In the genomic region with DNA sequence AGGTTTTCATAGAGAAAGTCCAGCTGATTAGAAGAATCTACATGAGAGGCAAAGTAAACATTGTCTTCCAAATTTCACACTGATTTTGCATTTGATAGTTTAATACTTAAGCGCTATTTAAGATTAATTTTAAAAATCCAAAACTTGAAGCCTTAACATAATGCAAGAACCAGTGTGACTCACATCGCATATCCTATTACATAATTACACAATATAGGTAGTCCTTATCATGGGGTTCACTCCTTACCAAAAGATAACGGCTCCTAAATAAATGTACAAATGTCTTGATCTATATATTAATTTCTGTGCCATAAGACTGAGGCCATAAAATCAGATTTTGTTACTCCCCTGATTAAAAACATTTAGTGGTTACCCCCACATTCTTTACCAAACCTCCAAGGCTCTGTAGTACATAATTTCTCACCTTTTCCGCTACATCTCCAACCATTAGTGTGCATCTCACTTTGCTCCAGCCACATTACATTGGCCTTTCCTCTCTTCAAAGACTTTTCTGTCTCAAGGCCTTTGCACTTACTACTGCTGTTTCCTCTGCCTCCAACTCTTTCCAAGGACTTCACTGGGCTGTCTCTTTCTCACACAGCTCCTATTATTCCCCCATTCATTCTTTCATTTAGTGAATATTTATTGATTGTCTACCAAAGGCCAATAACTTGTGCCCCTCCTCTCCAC, we compare ENCODE assay signal across 9 cellular contexts. TPM values are rescaled to one million over a fixed set of nuclear protein-coding genes. Genes with fewer than 3 reads are reported as not detected.
DNase-seq lines count a peak whose midpoint lies in the region; TF ChIP-seq lines count a peak whose summit lies in the region.
"Had no signal": no experiment of that assay in that cellular context is flagged by ENCODE, and none has a peak within 500 bp of the region (broad histone marks: within the 10 kb centered on the region; RNA-seq: fewer than 3 reads in every experiment).

No MANE protein-coding gene starts in this region.

- CTCF ChIA-PET in CD4-positive, alpha-beta memory T cell (lab: Charles Lee; ENCODE audit: partially characterized antibody), result interaction anchor here (1.0 to 2.0 kb wide), 5 partner anchors 9 to 1588 kb away, joined by 3 to 6 read pairs (median 4); no protein-coding TSS in a partner anchor

- DNase-seq in CD4-positive, alpha-beta memory T cell, result peak in 1 of 5 donors; percentile 14
- peak; percentile 27 for DNase-seq in NAMALWA (ENCODE audit: low spot score)
- no peak for DNase-seq in neural progenitor cell (ENCODE audit: low spot score)
- DNase-seq in NCI-H187 (lab: John Stamatoyannopoulos, UW), result no peak
- DNase-seq in COLO829 (ENCODE audit: low spot score), result no peak
- no peak for DNase-seq in stimulated activated CD4-positive, alpha-beta T cell treated with anti-CD3 and anti-CD28 coated beads, Interleukin-4, amount 100 ng/mL, for 1 hour
- DNase-seq in NCI-H1105 (lab: John Stamatoyannopoulos, UW), result no peak

- no peak for TF ChIP-seq CTCF in neural progenitor cell (IDR thresholded peaks at IDR 0.05)

- peaks cover 43% of the 10 kb centered on the region for H3K79me2 ChIP-seq in neural progenitor cell (ENCODE audit: low read depth)

- H3K4me1 ChIP-seq in CD4-positive, alpha-beta memory T cell (ENCODE audit: insufficient read depth, low read length), result peaks cover 29% of the 10 kb centered on the region
- H3K4me1 ChIP-seq in ectodermal cell (ENCODE audit: control insufficient read depth, insufficient read depth, low read length), result peaks cover 7% of the 10 kb centered on the region
- peaks cover 9% of the 10 kb centered on the region for H3K4me1 ChIP-seq in neural progenitor cell

- H3K9ac ChIP-seq in neural progenitor cell, result peak overlapping the region; percentile 78

- peaks cover 26 to 51% (median 39%) of the 10 kb centered on the region in 4 donors for H3K4me1 Mint-ChIP-seq in CD4-positive, alpha-beta memory T cell
- H3K4me1 Mint-ChIP-seq in neural progenitor cell, result peaks cover 18% of the 10 kb centered on the region

- H3K36me3 ChIP-seq in CD4-positive, alpha-beta memory T cell (ENCODE audit: insufficient read depth, low read length), result peaks cover 20% of the 10 kb centered on the region
- H3K36me3 ChIP-seq in ectodermal cell (ENCODE audit: control insufficient read depth, insufficient read depth, low read length) (peaks cover 26% of the 10 kb centered on the region), neural progenitor cell (peaks cover 9% of the 10 kb centered on the region)

- H3K27me3 Mint-ChIP-seq in CD4-positive, alpha-beta memory T cell, result no peaks in the 10 kb centered on the region
- H3K27me3 Mint-ChIP-seq in neural progenitor cell (ENCODE audit: insufficient read depth, low read depth), result peaks cover 5% of the 10 kb centered on the region

- H3K9me3 Mint-ChIP-seq in CD4-positive, alpha-beta memory T cell, result peaks cover 0 to 1% (median 0%) of the 10 kb centered on the region in 8 donors
- peaks cover 3% of the 10 kb centered on the region for H3K9me3 Mint-ChIP-seq in neural progenitor cell

- peak overlapping the region; percentile 99 for H3K4me2 ChIP-seq in neural progenitor cell

- H2AFZ ChIP-seq in neural progenitor cell (replicated peaks), result peak overlapping the region; percentile 95

- H3K4me3 ChIP-seq in CD4-positive, alpha-beta memory T cell (ENCODE audit: low read length in 2 of 2), result peak overlapping the region; percentile 77 to 87
- H3K4me3 ChIP-seq in ectodermal cell (ENCODE audit: insufficient read depth, low read depth, low read length) (peak overlapping the region; percentile 85), neural progenitor cell (peak overlapping the region; percentile 94)

- peak overlapping the region; percentile 95 for H3K27ac ChIP-seq in CD4-positive, alpha-beta memory T cell (ENCODE audit: low read depth, low read length)
- no peak overlapping the region for H3K27ac ChIP-seq in ectodermal cell (ENCODE audit: insufficient read depth, low read depth, low read length, poor library complexity, severe bottlenecking)
- no peak overlapping the region for H3K27ac ChIP-seq in neural progenitor cell

- no peaks in the 10 kb centered on the region for H3F3A ChIP-seq in neural progenitor cell (ENCODE audit: low read depth)

- peak overlapping the region; percentile 94 to 99 (median 97) for H3K4me3 Mint-ChIP-seq in CD4-positive, alpha-beta memory T cell
- H3K4me3 Mint-ChIP-seq in neural progenitor cell, result peak overlapping the region; percentile 96

- intact Hi-C loops in CD4-positive, alpha-beta memory T cell (cut with micrococcal nuclease), result loop anchor here (2.0 to 10.0 kb wide), 3 partner anchors 645 to 1853 kb away; a partner anchor contains a TSS

- H3K9me3 ChIP-seq in CD4-positive, alpha-beta memory T cell (ENCODE audit: control insufficient read depth in 1 of 2, low read length in 2 of 2), result no peaks in the 10 kb centered on the region
- no peaks in the 10 kb centered on the region for H3K9me3 ChIP-seq in ectodermal cell (ENCODE audit: control insufficient read depth, low read length)
- no peaks in the 10 kb centered on the region for H3K9me3 ChIP-seq in neural progenitor cell (ENCODE audit: low read depth)

- peaks cover 30 to 41% of the 10 kb centered on the region in 2 donors for H3K36me3 Mint-ChIP-seq in CD4-positive, alpha-beta memory T cell
- peaks cover 23% of the 10 kb centered on the region for H3K36me3 Mint-ChIP-seq in neural progenitor cell

- 92 to 97% methylated on average over 3 to 4 of the region's 4 CpGs for WGBS in ectodermal cell, 2 experiments

- H3K27ac Mint-ChIP-seq in CD4-positive, alpha-beta memory T cell, result peak overlapping the region; percentile 99 to 100 (median 100)
- H3K27ac Mint-ChIP-seq in neural progenitor cell, result peak overlapping the region; percentile 4

- no peaks in the 10 kb centered on the region for H4K20me1 ChIP-seq in neural progenitor cell (ENCODE audit: low read depth)

- POLR2A ChIA-PET in CD4-positive, alpha-beta memory T cell (lab: Charles Lee; ENCODE audit: partially characterized antibody), result interaction anchor here (0.9 to 1.5 kb wide), 2 partner anchors 246 to 305 kb away, joined by 3 to 4 read pairs; no protein-coding TSS in a partner anchor

- H3K27me3 ChIP-seq in CD4-positive, alpha-beta memory T cell (ENCODE audit: insufficient read depth, low read length), result no peaks in the 10 kb centered on the region
- no peaks in the 10 kb centered on the region for H3K27me3 ChIP-seq in ectodermal cell (ENCODE audit: control insufficient read depth, insufficient read depth, low read length, poor library complexity, severe bottlenecking)
- peaks cover 7% of the 10 kb centered on the region for H3K27me3 ChIP-seq in neural progenitor cell

RNA-seq across cellular contexts. Expression of a gene that starts 1.0 kb away (rescaled TPM):
- total RNA-seq in CD4-positive, alpha-beta memory T cell, result 10 to 100 TPM; 38.2 to 40.8 TPM
- polyA plus RNA-seq in CD4-positive, alpha-beta memory T cell, result 10 to 100 TPM; 17.9 to 26.8 TPM
- polyA plus RNA-seq in ectodermal cell (2013, experiment 1 of 4), result 32.6 TPM
- polyA plus RNA-seq in ectodermal cell (2013, experiment 2 of 4), result 31.5 TPM
- polyA plus RNA-seq in ectodermal cell (2013, experiment 3 of 4), result 22.8 TPM
- polyA plus RNA-seq in ectodermal cell (2013, experiment 4 of 4), result 23.3 TPM
- total RNA-seq in neural progenitor cell (ENCODE audit: low replicate concordance), result 29.0 and 33.1 TPM in 2 replicates

RNA-seq across cellular contexts. Expression of a gene that starts 39.6 kb away (rescaled TPM):
- not detected for total RNA-seq in CD4-positive, alpha-beta memory T cell
- polyA plus RNA-seq in CD4-positive, alpha-beta memory T cell, result not detected
- 81.8 TPM for polyA plus RNA-seq in ectodermal cell (2013, experiment 1 of 4)
- 83.7 TPM for polyA plus RNA-seq in ectodermal cell (2013, experiment 2 of 4)
- 75.0 TPM for polyA plus RNA-seq in ectodermal cell (2013, experiment 3 of 4)
- polyA plus RNA-seq in ectodermal cell (2013, experiment 4 of 4), result 78.2 TPM
- total RNA-seq in neural progenitor cell (ENCODE audit: low replicate concordance), result 114 and 164 TPM in 2 replicates
- total RNA-seq: dermis microvascular lymphatic vessel endothelial cell had no signal

Comparison
In these comparisons a context has a peak if more than half of its experiments do, and no peak if none do; other contexts are left out.
1. RNA of a gene that starts 39.6 kb away (total RNA-seq): 114 to 164 TPM in neural progenitor cell; not detected in CD4-positive, alpha-beta memory T cell; every median in the first group is over 100 times any median in the second.
2. Peak in every context shown above with its lines, with median percentiles within 50 percentile points of each other: H3K4me3 ChIP-seq.